Comparison of ENCODE assay signal across 8 cellular contexts in the genomic region with DNA sequence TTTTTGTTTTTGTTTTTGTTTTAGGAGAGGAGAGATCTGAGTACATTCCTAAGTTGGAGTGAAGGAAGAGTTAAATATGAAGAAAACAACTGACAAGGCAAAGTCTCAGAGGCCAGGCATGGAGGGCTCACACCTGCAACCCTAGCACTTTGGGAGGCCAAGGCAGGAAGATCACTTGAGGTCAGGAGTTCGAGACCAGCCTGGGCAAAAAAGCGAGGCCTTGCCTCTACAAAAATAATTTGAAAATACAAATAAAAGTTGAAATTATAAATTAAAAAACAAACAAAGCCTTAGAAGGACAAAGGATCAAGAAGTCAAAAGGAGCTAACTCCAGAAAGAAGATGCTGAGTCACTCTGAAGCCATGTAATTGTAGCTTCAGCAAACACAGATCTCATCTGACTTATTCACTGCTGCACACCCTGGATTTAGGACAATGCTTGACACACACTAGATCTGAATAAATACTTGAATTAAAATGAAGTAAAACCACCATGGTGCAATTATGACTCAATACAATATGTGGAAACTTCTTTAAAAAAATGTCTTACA.
DNase-seq lines count a peak whose midpoint lies in the region; TF ChIP-seq lines count a peak whose summit lies in the region.

No MANE protein-coding gene starts in this region.

- no peak for TF ChIP-seq CTCF in AG09319 (IDR thresholded peaks at IDR 0.05; ENCODE audit: low read depth, low read length)

- H3K27me3 ChIP-seq in adipocyte (replicated peaks; ENCODE audit: control insufficient read depth, insufficient read depth, low read length): no peaks in the 10 kb centered on the region

- peak; percentile 86 for DNase-seq in AG09319 (ENCODE audit: extremely low read depth, low read depth)
- peak; percentile 89 for DNase-seq in HPDE6-E6E7 (ENCODE audit: extremely low spot score)
- DNase-seq in adipocyte (ENCODE audit: low read depth): peak; percentile 94
- DNase-seq in medulla oblongata (ENCODE audit: extremely low spot score): peak; percentile 19
- no peak for DNase-seq in head of caudate nucleus
- DNase-seq in ecto neural progenitor cell (ENCODE audit: low spot score): no peak
- DNase-seq in SHP77 (lab: John Stamatoyannopoulos, UW): no peak
- DNase-seq in NCI-H2081 (lab: John Stamatoyannopoulos, UW): no peak

- H3K4me1 ChIP-seq in adipocyte (ENCODE audit: control insufficient read depth, insufficient read depth, low read length): peaks cover 47% of the 10 kb centered on the region

- peaks cover 30% of the 10 kb centered on the region for H3K36me3 ChIP-seq in adipocyte (ENCODE audit: control insufficient read depth, insufficient read depth, low read length, severe bottlenecking)

- intact Hi-C loops in head of caudate nucleus (cut with DNase I): no loop called here

- H3K9ac ChIP-seq in adipocyte (ENCODE audit: low read length): peak overlapping the region; percentile 81

- H3K4me3 ChIP-seq in adipocyte (ENCODE audit: low read length): peak overlapping the region; percentile 36

- no peaks in the 10 kb centered on the region for H3K9me3 ChIP-seq in adipocyte (ENCODE audit: control insufficient read depth, low read length)

Comparison
In these comparisons a context has a peak if more than half of its experiments do, and no peak if none do; other contexts are left out.
1. DNase-seq: peak in AG09319 (single experiment), HPDE6-E6E7 (single experiment), adipocyte (single experiment) and medulla oblongata (single experiment); none in head of caudate nucleus (0 of 42), ecto neural progenitor cell (single experiment), SHP77 (0 of 2) and NCI-H2081 (0 of 2).